Comparison of ENCODE assay signal across 9 cellular contexts in the genomic region with DNA sequence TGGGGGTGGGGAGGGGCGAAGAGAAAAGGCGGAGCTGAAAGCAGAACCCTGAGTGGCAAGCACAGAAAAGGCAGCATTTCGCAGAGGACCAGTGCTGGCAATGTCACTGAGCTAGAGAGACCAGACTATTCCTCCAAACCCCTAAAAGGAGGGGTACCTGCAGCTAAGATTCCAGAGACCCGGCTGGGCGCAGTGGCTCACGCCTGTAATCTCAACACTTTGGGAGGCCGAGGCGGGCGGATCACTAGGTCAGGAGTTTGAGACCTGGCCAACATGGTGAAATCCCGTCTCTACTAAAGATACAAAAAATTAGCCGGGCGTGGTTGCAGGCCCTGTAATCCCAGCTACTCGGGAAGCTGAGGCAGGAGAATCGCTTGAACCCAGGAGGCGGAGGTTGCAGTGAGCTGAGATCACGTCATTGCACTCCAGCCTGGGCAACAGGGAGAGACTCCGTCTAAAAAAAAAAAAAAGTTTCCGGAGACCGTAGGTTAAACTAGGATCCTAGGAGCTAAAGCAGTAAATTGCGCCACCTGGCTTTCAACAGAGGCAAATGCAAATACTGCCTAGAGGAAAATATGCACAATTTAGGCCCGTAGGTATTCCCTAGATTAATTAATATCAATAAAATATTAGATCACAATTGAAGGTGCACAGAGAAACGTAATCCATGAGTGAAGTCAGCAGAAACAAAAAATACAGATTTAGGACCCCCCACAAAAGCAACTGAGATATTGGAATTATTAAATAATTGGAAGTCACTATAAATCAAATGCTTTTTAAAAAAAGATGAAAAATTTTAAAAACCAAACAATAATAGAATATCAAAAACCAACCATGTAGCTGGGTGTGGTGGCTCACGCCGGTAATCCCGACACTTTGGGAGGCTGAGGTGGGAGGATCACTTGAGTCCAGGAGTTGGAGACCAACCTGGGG. TPM values are rescaled to one million over a fixed set of nuclear protein-coding genes. Genes with fewer than 3 reads are reported as not detected.
DNase-seq lines count a peak whose midpoint lies in the region; ATAC-seq and TF ChIP-seq lines count a peak whose summit lies in the region.
"Had no signal": no experiment of that assay in that cellular context is flagged by ENCODE, and none has a peak within 500 bp of the region (broad histone marks: within the 10 kb centered on the region; RNA-seq: fewer than 3 reads in every experiment).

No MANE protein-coding gene starts in this region.

- peak overlapping the region; percentile 61 for H3K4me3 Mint-ChIP-seq in activated CD8-positive, alpha-beta T cell treated with anti-CD3 and anti-CD28 coated beads for 36 hours
- peak overlapping the region; percentile 53 to 87 (median 74) for H3K4me3 Mint-ChIP-seq in naive B cell

- intact Hi-C loops in activated CD8-positive, alpha-beta T cell treated with anti-CD3 and anti-CD28 coated beads for 36 hours (cut with micrococcal nuclease) = no loop called here

- H3K36me3 Mint-ChIP-seq in activated CD8-positive, alpha-beta T cell treated with anti-CD3 and anti-CD28 coated beads for 36 hours (ENCODE audit: low read depth) = peaks cover under 1% of the 10 kb centered on the region
- H3K36me3 Mint-ChIP-seq in naive B cell = no peaks in the 10 kb centered on the region

- CTCF ChIA-PET in activated CD8-positive, alpha-beta T cell treated with anti-CD3 and anti-CD28 coated beads for 36 hours (lab: Charles Lee) = interaction anchor here (0.7 to 6.7 kb wide), 63 partner anchors 8 to 457 kb away, joined by 3 to 100 read pairs (median 5); partner anchors contain the start of genes DNAJC5G, EIF2B4, GTF3C2 and MPV17

- peaks cover 18% of the 10 kb centered on the region for H3K27me3 Mint-ChIP-seq in activated CD8-positive, alpha-beta T cell treated with anti-CD3 and anti-CD28 coated beads for 36 hours
- peaks cover 11 to 47% (median 32%) of the 10 kb centered on the region in 3 donors for H3K27me3 Mint-ChIP-seq in naive B cell

- POLR2A ChIA-PET in activated CD8-positive, alpha-beta T cell treated with anti-CD3 and anti-CD28 coated beads for 36 hours (lab: Charles Lee) = interaction anchor here (0.6 to 0.8 kb wide), 3 partner anchors 39 to 333 kb away, joined by 3 to 6 read pairs (median 3); no protein-coding TSS in a partner anchor

- DNase-seq in D341Med (ENCODE audit: low spot score) (peak; percentile 64), HT-29 (ENCODE audit: low spot score) (peak; percentile 73), NCI-H748 treated with DMSO at 0.1 percent for 48 hours (lab: John Stamatoyannopoulos, UW) (peak; percentile 58), erythroblast (lab: John Stamatoyannopoulos, UW) (peak; percentile 65 to 76), naive B cell (peak; percentile 46)
- DNase-seq in activated CD8-positive, alpha-beta T cell treated with anti-CD3 and anti-CD28 coated beads for 36 hours = peak; percentile 59

- ATAC-seq in activated CD8-positive, alpha-beta T cell treated with anti-CD3 and anti-CD28 coated beads for 36 hours = peak; percentile 80
- ATAC-seq in naive B cell (ENCODE audit: low read depth in 2 of 2) = peak; percentile 54 to 62
- ATAC-seq in HG03520 (IDR thresholded peaks at IDR 0.05; ENCODE audit: unreplicated experiment) = no peak
- ATAC-seq in HG02759 (IDR thresholded peaks at IDR 0.05; ENCODE audit: unreplicated experiment) = no peak

- H3K4me1 Mint-ChIP-seq in activated CD8-positive, alpha-beta T cell treated with anti-CD3 and anti-CD28 coated beads for 36 hours (ENCODE audit: low read depth) = peaks cover 3% of the 10 kb centered on the region
- peaks cover 8 to 15% (median 15%) of the 10 kb centered on the region in 3 donors for H3K4me1 Mint-ChIP-seq in naive B cell

- no peak for TF ChIP-seq POLR2A in erythroblast (IDR thresholded peaks at IDR 0.05; ENCODE audit: low read length)

- TF ChIP-seq CTCF in activated CD8-positive, alpha-beta T cell treated with anti-CD3 and anti-CD28 coated beads for 36 hours (IDR thresholded peaks at IDR 0.05) = peak; percentile 88

- no peak overlapping the region for H3K27ac Mint-ChIP-seq in activated CD8-positive, alpha-beta T cell treated with anti-CD3 and anti-CD28 coated beads for 36 hours
- H3K27ac Mint-ChIP-seq in naive B cell = peak overlapping the region in 1 of 6 donors; percentile 20

- H3K9me3 Mint-ChIP-seq in activated CD8-positive, alpha-beta T cell treated with anti-CD3 and anti-CD28 coated beads for 36 hours = no peaks in the 10 kb centered on the region
- no peaks in the 10 kb centered on the region for H3K9me3 Mint-ChIP-seq in naive B cell

RNA-seq across cellular contexts. Expression of gene UCN, which starts 4.9 kb away (rescaled TPM):
- 4.9 and 5.6 TPM in 2 replicates for total RNA-seq in HT-29 (2014; rRNA removed; shearing (Covaris generic))
- total RNA-seq in activated CD8-positive, alpha-beta T cell treated with anti-CD3 and anti-CD28 coated beads for 36 hours = 1 to 10 TPM; 2.5 to 2.7 TPM
- polyA plus RNA-seq in naive B cell (ENCODE audit: low read depth in 6 of 6) = 1 to 10 TPM in 1 of 6 donors, under 1 TPM in 3, not detected in 2; 0.55 to 1.4 (median 0.91) TPM

RNA-seq across cellular contexts. Expression of gene MPV17, which starts 19.5 kb away (rescaled TPM):
- total RNA-seq in HT-29 (2014; rRNA removed; shearing (Covaris generic)) = 37.3 and 40.5 TPM in 2 replicates
- total RNA-seq in activated CD8-positive, alpha-beta T cell treated with anti-CD3 and anti-CD28 coated beads for 36 hours = 10 to 100 TPM; 72.3 to 85.1 TPM
- polyA plus RNA-seq in naive B cell (ENCODE audit: low read depth in 6 of 6) = 100 to 1,000 TPM; 133 to 234 (median 151) TPM

RNA-seq across cellular contexts. Expression of gene TRIM54, which starts 21.1 kb away (rescaled TPM):
- 5.8 and 7.1 TPM in 2 replicates for total RNA-seq in HT-29 (2014; rRNA removed; shearing (Covaris generic))
- under 1 TPM; 0.16 to 0.23 TPM for total RNA-seq in activated CD8-positive, alpha-beta T cell treated with anti-CD3 and anti-CD28 coated beads for 36 hours
- not detected for polyA plus RNA-seq in naive B cell (ENCODE audit: low read depth in 6 of 6)
- total RNA-seq: temporal lobe had no signal

RNA-seq across cellular contexts. Expression of gene DNAJC5G, which starts 28.1 kb away (rescaled TPM):
- not detected in 2 replicates for total RNA-seq in HT-29 (2014; rRNA removed; shearing (Covaris generic))
- total RNA-seq in activated CD8-positive, alpha-beta T cell treated with anti-CD3 and anti-CD28 coated beads for 36 hours = not detected
- not detected for polyA plus RNA-seq in naive B cell (ENCODE audit: low read depth in 6 of 6)
- total RNA-seq: temporal lobe had no signal

RNA-seq across cellular contexts. Expression of gene SLC30A3, which starts 40.5 kb away (rescaled TPM):
- total RNA-seq in HT-29 (2014; rRNA removed; shearing (Covaris generic)) = not detected in 2 replicates
- under 1 TPM; 0.32 to 0.43 TPM for total RNA-seq in activated CD8-positive, alpha-beta T cell treated with anti-CD3 and anti-CD28 coated beads for 36 hours
- polyA plus RNA-seq in naive B cell (ENCODE audit: low read depth in 6 of 6) = under 1 TPM in 2 of 6 donors, not detected in 4; 0.06 to 0.16 TPM

Comparison
In these comparisons a context has a peak if more than half of its experiments do, and no peak if none do; other contexts are left out.
1. ATAC-seq: peak in activated CD8-positive, alpha-beta T cell treated with anti-CD3 and anti-CD28 coated beads for 36 hours (single experiment) and naive B cell (2 of 2); none in HG03520 (single experiment) and HG02759 (single experiment).
2. Peak in every context shown above with its lines, with median percentiles within 50 percentile points of each other: DNase-seq.